16 cellular contexts compared by ENCODE assay signal in the genomic region with DNA sequence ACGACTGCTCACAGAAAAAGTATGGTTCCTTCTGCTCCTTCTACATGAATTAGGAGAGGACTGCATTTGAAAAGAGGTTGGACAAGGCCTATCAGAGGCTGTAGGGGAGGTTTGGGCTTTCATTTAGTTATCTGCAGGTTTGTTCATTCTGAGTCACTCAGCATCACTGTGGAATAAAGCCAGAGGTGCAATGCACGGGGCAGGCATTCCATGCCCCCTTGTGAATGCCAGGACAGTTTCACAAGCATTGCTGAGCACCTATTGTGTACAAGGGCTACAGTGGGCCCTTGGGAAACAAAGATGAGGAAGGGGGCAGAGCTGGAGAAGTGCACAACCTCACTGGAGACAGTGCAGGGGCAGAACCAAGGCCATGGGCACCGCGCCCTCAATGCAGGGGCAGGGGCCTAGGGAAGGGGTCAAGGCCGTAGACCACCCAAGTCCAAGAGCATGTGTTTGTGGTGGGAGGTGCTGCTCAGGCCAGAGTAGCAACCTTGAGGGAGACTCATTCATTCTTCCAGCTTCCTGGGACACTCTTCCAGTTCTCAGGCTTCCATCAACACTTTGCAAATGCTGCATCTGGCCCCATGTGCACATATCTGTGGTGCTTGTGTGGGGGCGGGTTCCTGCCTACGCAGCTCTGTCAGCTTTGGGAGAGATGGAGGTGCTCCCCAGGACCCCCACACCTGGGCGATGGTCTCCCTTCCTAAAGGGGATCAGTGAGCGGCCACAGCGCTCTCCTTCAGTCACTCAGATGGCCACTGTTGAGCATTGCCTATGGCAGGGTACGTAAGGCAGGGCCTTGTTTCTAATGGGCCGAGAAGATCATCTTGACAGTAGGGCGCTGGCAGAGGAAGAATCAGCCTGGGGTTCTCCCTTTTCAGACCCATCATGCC.
DNase-seq lines count a peak whose midpoint lies in the region; ATAC-seq and TF ChIP-seq lines count a peak whose summit lies in the region.
"Had no signal": no experiment of that assay in that cellular context is flagged by ENCODE, and none has a peak within 500 bp of the region (broad histone marks: within the 10 kb centered on the region; RNA-seq: fewer than 3 reads in every experiment).

No MANE protein-coding gene starts in this region.

- H3K9me3 Mint-ChIP-seq in Calu3 (ENCODE audit: low read depth, unreplicated experiment), result no peaks in the 10 kb centered on the region
- peaks cover 8% of the 10 kb centered on the region for H3K9me3 Mint-ChIP-seq in glutamatergic neuron (ENCODE audit: unreplicated experiment)
- H3K9me3 Mint-ChIP-seq: activated CD8-positive, alpha-beta T cell treated with anti-CD3 and anti-CD28 coated beads for 36 hours; endodermal cell had no signal

- intact Hi-C loops in Calu3 (cut with micrococcal nuclease; ENCODE audit: unreplicated experiment), result no loop called here

- H3K27me3 Mint-ChIP-seq in Calu3 (ENCODE audit: unreplicated experiment) (no peaks in the 10 kb centered on the region), glutamatergic neuron (ENCODE audit: unreplicated experiment) (peaks cover 10% of the 10 kb centered on the region)
- H3K27me3 Mint-ChIP-seq: activated CD8-positive, alpha-beta T cell treated with anti-CD3 and anti-CD28 coated beads for 36 hours had no signal

- H3K4me3 Mint-ChIP-seq in Calu3 (ENCODE audit: low read depth, unreplicated experiment) (no peak overlapping the region), glutamatergic neuron (ENCODE audit: unreplicated experiment) (no peak overlapping the region)
- H3K4me3 Mint-ChIP-seq: activated CD8-positive, alpha-beta T cell treated with anti-CD3 and anti-CD28 coated beads for 36 hours; endodermal cell; neural progenitor cell had no signal

- H3K4me1 Mint-ChIP-seq in Calu3 (ENCODE audit: low read depth, unreplicated experiment) (no peaks in the 10 kb centered on the region), glutamatergic neuron (ENCODE audit: low read depth, unreplicated experiment) (no peaks in the 10 kb centered on the region)
- H3K4me1 Mint-ChIP-seq: neural progenitor cell had no signal

- no peak for TF ChIP-seq CTCF in Calu3 (IDR thresholded peaks at IDR 0.05; ENCODE audit: unreplicated experiment)
- TF ChIP-seq CTCF in glutamatergic neuron (IDR thresholded peaks at IDR 0.05; ENCODE audit: partially characterized antibody, unreplicated experiment), result no peak

- CTCF ChIA-PET in Calu3 (lab: Charles Lee), result no interaction called here

- DNase-seq in A172 (ENCODE audit: low spot score), result peak; percentile 87
- DNase-seq in HS-5 (ENCODE audit: low read depth), result peak; percentile 79
- peak; percentile 6 for DNase-seq in amniotic stem cell (lab: John Stamatoyannopoulos, UW)
- DNase-seq in glomerular visceral epithelial cell (ENCODE audit: extremely low spot score), result peak; percentile 45
- no peak for DNase-seq in Calu3
- no peak for DNase-seq in iPS-NIHi11 (ENCODE audit: low spot score)
- no peak for DNase-seq in glutamatergic neuron
- DNase-seq: activated CD8-positive, alpha-beta T cell treated with anti-CD3 and anti-CD28 coated beads for 36 hours; activated gamma-delta T cell; endodermal cell; HCEC 1CT; lower lobe of right lung; NCI-H187 treated with DMSO at 0.1 percent for 48 hours; NCI-H526 had no signal

- BruUV-seq in Calu3 (replicated peaks; lab: Mats Ljungman, UMichigan), result no TSS peak

- H3K36me3 Mint-ChIP-seq in Calu3 (ENCODE audit: insufficient read depth, unreplicated experiment) (no peaks in the 10 kb centered on the region), glutamatergic neuron (ENCODE audit: unreplicated experiment) (no peaks in the 10 kb centered on the region)
- H3K36me3 Mint-ChIP-seq: neural progenitor cell had no signal

- H3K27ac Mint-ChIP-seq in Calu3 (ENCODE audit: unreplicated experiment) (no peak overlapping the region), glutamatergic neuron (ENCODE audit: unreplicated experiment) (no peak overlapping the region)
- H3K27ac Mint-ChIP-seq: activated CD8-positive, alpha-beta T cell treated with anti-CD3 and anti-CD28 coated beads for 36 hours; endodermal cell; neural progenitor cell had no signal

- no peak for ATAC-seq in HG03521 (IDR thresholded peaks at IDR 0.05; ENCODE audit: unreplicated experiment)
- ATAC-seq: activated CD8-positive, alpha-beta T cell treated with anti-CD3 and anti-CD28 coated beads for 36 hours had no signal

Comparison
In these comparisons a context has a peak if more than half of its experiments do, and no peak if none do; other contexts are left out.
1. DNase-seq: peak in A172 (single experiment), HS-5 (single experiment), amniotic stem cell (single experiment) and glomerular visceral epithelial cell (single experiment); none in Calu3 (single experiment), iPS-NIHi11 (single experiment) and glutamatergic neuron (single experiment).